ENCODE assay signal across 10 cellular contexts in genomic region chr13:114111577-114111976, GRCh38.
DNase-seq lines count a peak whose midpoint lies in the region; ATAC-seq and TF ChIP-seq lines count a peak whose summit lies in the region.
"Had no signal": no experiment of that assay in that cellular context is flagged by ENCODE, and none has a peak within 500 bp of the region (broad histone marks: within the 10 kb centered on the region; RNA-seq: fewer than 3 reads in every experiment).

No MANE protein-coding gene starts in this region.

- H3K9me3 ChIP-seq in neuron (ENCODE audit: low read length) = no peaks in the 10 kb centered on the region
- H3K9me3 ChIP-seq: esophagus muscularis mucosa had no signal

- peak overlapping the region; percentile 4 for H2AFZ ChIP-seq in neuron (ENCODE audit: low read depth, low read length)

- TF ChIP-seq CTCF in choroid plexus epithelial cell (conservative IDR thresholded peaks at IDR 0.05; ENCODE audit: low read depth, low read length) = no peak

- ATAC-seq in HG03378 (IDR thresholded peaks at IDR 0.05; ENCODE audit: unreplicated experiment) (no peak), GM21367 (IDR thresholded peaks at IDR 0.05; ENCODE audit: unreplicated experiment) (no peak)

- DNase-seq in ELR (ENCODE audit: low read depth) (peak; percentile 77), NOMO-1 treated with dmso at 0.1 percent for 144 hours (lab: John Stamatoyannopoulos, UW; ENCODE audit: unreplicated experiment) (peak; percentile 18), choroid plexus epithelial cell (ENCODE audit: low read depth) (peak; percentile 79), NCI-H187 (lab: John Stamatoyannopoulos, UW) (no peak), NCI-H69 (lab: John Stamatoyannopoulos, UW) (no peak)
- DNase-seq: NCI-H82 had no signal

- no peaks in the 10 kb centered on the region for H3K27me3 ChIP-seq in neuron (ENCODE audit: insufficient read depth, low read length)
- H3K27me3 ChIP-seq: esophagus muscularis mucosa had no signal

- H3K4me1 ChIP-seq in neuron (ENCODE audit: insufficient read depth, low read length) = peaks cover 49% of the 10 kb centered on the region

- H3K36me3 ChIP-seq in neuron (ENCODE audit: insufficient read depth, low read length) = peaks cover 7% of the 10 kb centered on the region

- H3K4me3 ChIP-seq in choroid plexus epithelial cell (ENCODE audit: low read depth, low read length) (no peak overlapping the region), neuron (ENCODE audit: low read length) (no peak overlapping the region)
- H3K4me3 ChIP-seq: esophagus muscularis mucosa had no signal

Comparison
In these comparisons a context has a peak if more than half of its experiments do, and no peak if none do; other contexts are left out.
1. DNase-seq: peak in ELR (single experiment), NOMO-1 treated with dmso at 0.1 percent for 144 hours (single experiment) and choroid plexus epithelial cell (single experiment); none in NCI-H187 (0 of 2) and NCI-H69 (single experiment).